Comparison of ENCODE assay signal across 8 cellular contexts in the genomic region with DNA sequence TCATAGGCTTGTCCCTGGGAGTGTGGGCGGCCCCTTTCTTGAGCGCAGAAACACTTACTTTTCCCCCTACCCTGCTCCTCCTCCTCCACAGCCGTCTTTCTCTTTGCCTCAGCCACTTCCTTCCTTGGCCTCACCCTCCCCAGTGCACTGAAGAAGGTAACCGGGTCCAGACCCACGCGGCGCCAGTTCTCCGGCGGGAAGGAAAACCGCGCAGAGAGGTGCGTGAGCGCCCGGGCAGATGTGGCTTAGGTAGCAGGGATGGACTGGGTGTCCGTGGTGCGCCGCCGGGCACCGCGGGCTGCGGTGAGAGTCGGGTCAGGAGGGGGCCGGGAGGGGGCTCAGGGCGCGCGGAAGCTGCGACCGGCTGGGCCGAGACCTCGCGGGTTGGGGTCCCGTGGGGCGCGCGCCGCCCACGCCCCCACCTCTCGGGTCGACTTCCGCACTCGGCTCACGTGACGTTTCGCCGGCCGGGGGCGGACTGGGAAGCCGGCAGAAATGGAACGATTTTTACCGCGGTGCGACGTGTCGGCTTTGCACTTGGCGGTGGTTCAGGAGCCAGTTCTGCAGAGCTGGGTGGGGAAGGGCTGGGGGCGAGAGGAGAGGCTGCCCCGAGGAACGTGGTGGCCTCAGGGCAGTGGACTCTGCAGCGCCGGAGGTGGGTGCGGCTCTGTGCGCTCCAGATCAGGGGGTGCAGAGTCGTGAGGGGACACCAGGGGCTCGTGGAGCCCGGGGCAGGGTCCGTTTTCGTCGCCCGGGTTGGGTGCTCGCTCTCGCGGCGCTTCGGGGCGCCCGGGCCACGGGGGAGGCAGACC. TPM values are rescaled to one million over a fixed set of nuclear protein-coding genes. Genes with fewer than 3 reads are reported as not detected.
DNase-seq lines count a peak whose midpoint lies in the region; ATAC-seq and TF ChIP-seq lines count a peak whose summit lies in the region.

A gene with protein sequence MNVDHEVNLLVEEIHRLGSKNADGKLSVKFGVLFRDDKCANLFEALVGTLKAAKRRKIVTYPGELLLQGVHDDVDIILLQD (plus strand): TSS at position 88 of the 812 bp plus-strand sequence. CDS start 5,416 bp downstream, outside the sequence.

- H3K4me2 ChIP-seq in hepatocyte: peak within 1 kb of the TSS; percentile 84

- peak within 1 kb of the TSS; percentile 89 for H2AFZ ChIP-seq in hepatocyte

- peaks cover 0 to under 1% of the 10 kb centered on the region in 2 donors for H3K36me3 ChIP-seq in ascending aorta
- H3K36me3 ChIP-seq in hepatocyte (replicated peaks; ENCODE audit: insufficient read depth, low read depth): no peaks in the 10 kb centered on the region

- H4K20me1 ChIP-seq in hepatocyte (ENCODE audit: insufficient read depth, poor library complexity, severe bottlenecking): no peaks in the 10 kb centered on the region

- TF ChIP-seq CTCF in GM12865 (IDR thresholded peaks at IDR 0.05; ENCODE audit: insufficient read depth, low read depth, low read length, missing control alignments) (no peak), ascending aorta (IDR thresholded peaks at IDR 0.05) (no peak), hepatocyte (IDR thresholded peaks at IDR 0.05; ENCODE audit: poor library complexity) (no peak), retinal pigment epithelial cell (conservative IDR thresholded peaks at IDR 0.05; ENCODE audit: low read depth, low read length) (peak; percentile 0)

- peaks cover 41% of the 10 kb centered on the region for H3K79me2 ChIP-seq in hepatocyte

- 2% methylated on average over 43 of the region's 77 CpGs for WGBS in hepatocyte (ENCODE audit: low lambda C conversion rate, missing lambda C conversion rate)

- no peaks in the 10 kb centered on the region for H3K27me3 ChIP-seq in ascending aorta
- H3K27me3 ChIP-seq in hepatocyte: no peaks in the 10 kb centered on the region

- intact Hi-C loops in T-helper 2 cell treated with Interferon-gamma antibody and Interleukin-4, amounts not matched to agents 100 ng/mL and 5 ng/mL, for 36 hours (cut with micrococcal nuclease): loop anchor here (1.0 to 2.0 kb wide), 10 partner anchors 41 to 346 kb away; partner anchors contain the start of genes CCDC28A, HECA, REPS1 and TXLNB
- intact Hi-C loops in ascending aorta (cut with DNase I): loop anchor here (1.0 to 2.0 kb wide), 3 partner anchors 41 to 106 kb away; partner anchors contain the start of genes HECA and REPS1

- H3K27ac ChIP-seq in ascending aorta: peak within 1 kb of the TSS; percentile 72 to 91
- H3K27ac ChIP-seq in hepatocyte: peak within 1 kb of the TSS; percentile 97

- peaks cover 5 to 7% of the 10 kb centered on the region in 2 donors for H3K4me1 ChIP-seq in ascending aorta
- no peaks in the 10 kb centered on the region for H3K4me1 ChIP-seq in hepatocyte (ENCODE audit: insufficient read depth)

- peak within 1 kb of the TSS; percentile 87 for H3K4me3 ChIP-seq in GM12865 (ENCODE audit: low read depth, low read length)
- peak within 1 kb of the TSS; percentile 72 to 90 for H3K4me3 ChIP-seq in ascending aorta
- H3K4me3 ChIP-seq in hepatocyte: peak within 1 kb of the TSS; percentile 94
- peak within 1 kb of the TSS; percentile 89 for H3K4me3 ChIP-seq in retinal pigment epithelial cell (ENCODE audit: low read length)

- no peaks in the 10 kb centered on the region for H3K9me3 ChIP-seq in ascending aorta
- H3K9me3 ChIP-seq in hepatocyte (ENCODE audit: low read depth): no peaks in the 10 kb centered on the region

- peak; percentile 90 for DNase-seq in GM12865 (ENCODE audit: low read depth)
- DNase-seq in NCI-H1092 treated with DMSO at 0.1 percent for 48 hours (lab: John Stamatoyannopoulos, UW): peak; percentile 40
- peak; percentile 19 to 82 for DNase-seq in ascending aorta (ENCODE audit: low spot score in 2 of 2)
- peak; percentile 86 for DNase-seq in hepatocyte (ENCODE audit: low spot score)
- no peak for DNase-seq in retinal pigment epithelial cell (ENCODE audit: low read depth)
- DNase-seq in NCI-H2107 treated with DMSO at 0.1 percent for 48 hours (lab: John Stamatoyannopoulos, UW; ENCODE audit: unreplicated experiment): no peak

- no peaks in the 10 kb centered on the region for H3K9me2 ChIP-seq in hepatocyte (replicated peaks; ENCODE audit: insufficient read depth)

- ATAC-seq in HG02571 (IDR thresholded peaks at IDR 0.05; ENCODE audit: unreplicated experiment): peak; percentile 61

RNA-seq across cellular contexts. Expression of the gene that starts here (rescaled TPM):
- total RNA-seq in T-helper 2 cell treated with Interferon-gamma antibody and Interleukin-4, amounts not matched to agents 100 ng/mL and 5 ng/mL, for 36 hours: 158 and 162 TPM in 2 replicates
- total RNA-seq in ascending aorta: 27.6 TPM
- total RNA-seq in hepatocyte: 81.4 and 81.8 TPM in 2 replicates
- 97.1 and 110 TPM in 2 replicates for polyA plus RNA-seq in hepatocyte

Comparison
In these comparisons a context has a peak if more than half of its experiments do, and no peak if none do; other contexts are left out.
1. DNase-seq: peak in GM12865 (single experiment), NCI-H1092 treated with DMSO at 0.1 percent for 48 hours (single experiment), ascending aorta (2 of 2) and hepatocyte (single experiment); none in retinal pigment epithelial cell (single experiment) and NCI-H2107 treated with DMSO at 0.1 percent for 48 hours (single experiment).
2. Peak in every context shown above with its lines, with median percentiles within 50 percentile points of each other: H3K4me3 ChIP-seq.